Comparison of ENCODE assay signal across 17 cellular contexts in the genomic region with DNA sequence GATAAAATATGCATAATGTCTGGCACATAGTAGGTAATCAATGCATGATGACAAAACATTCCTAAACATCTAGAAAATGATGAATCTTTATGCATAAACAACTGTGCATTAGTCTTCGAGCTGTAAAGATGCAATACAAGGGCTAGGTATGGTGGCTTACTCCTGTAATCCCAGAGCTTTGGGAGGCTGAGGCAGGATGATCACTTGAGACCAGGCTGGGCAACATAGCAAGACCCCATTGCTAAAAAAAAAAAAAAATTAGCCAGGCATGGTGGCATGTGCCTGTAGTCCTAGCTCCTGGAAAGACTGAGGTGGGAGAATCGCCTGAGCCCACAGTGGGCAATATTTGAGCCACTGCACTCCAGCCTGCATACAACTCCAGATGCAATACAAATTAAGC. TPM values are rescaled to one million over a fixed set of nuclear protein-coding genes. Genes with fewer than 3 reads are reported as not detected.
DNase-seq lines count a peak whose midpoint lies in the region; ATAC-seq and TF ChIP-seq lines count a peak whose summit lies in the region.
"Had no signal": no experiment of that assay in that cellular context is flagged by ENCODE, and none has a peak within 500 bp of the region (broad histone marks: within the 10 kb centered on the region; RNA-seq: fewer than 3 reads in every experiment).

No MANE protein-coding gene starts in this region.

- H3K9me3 Mint-ChIP-seq in activated T-cell treated with anti-CD3 and anti-CD28 coated beads, Interleukin-2, amount 50 U/mL, for 72 hours: peaks cover 5 to 6% of the 10 kb centered on the region in 2 donors
- peaks cover 6% of the 10 kb centered on the region for H3K9me3 Mint-ChIP-seq in activated T-cell treated with anti-CD3 and anti-CD28 coated beads, Interleukin-2, amount 50 U/mL, for 24 hours
- H3K9me3 Mint-ChIP-seq in memory B cell (peaks cover 5% of the 10 kb centered on the region), type B pancreatic cell (no peaks in the 10 kb centered on the region)

- H3K4me3 Mint-ChIP-seq in activated T-cell treated with anti-CD3 and anti-CD28 coated beads, Interleukin-2, amount 50 U/mL, for 72 hours: peak overlapping the region in 1 of 2 donors; percentile 65
- no peak overlapping the region for H3K4me3 Mint-ChIP-seq in activated T-cell treated with anti-CD3 and anti-CD28 coated beads, Interleukin-2, amount 50 U/mL, for 24 hours
- H3K4me3 Mint-ChIP-seq in T-helper 17 cell (no peak overlapping the region), memory B cell (no peak overlapping the region), type B pancreatic cell (peak overlapping the region; percentile 69)

- no peak for DNase-seq in activated T-cell treated with anti-CD3 and anti-CD28 coated beads, Interleukin-2, amount 50 U/mL, for 72 hours
- no peak for DNase-seq in activated T-cell treated with anti-CD3 and anti-CD28 coated beads, Interleukin-2, amount 50 U/mL, for 24 hours
- DNase-seq in T-helper 17 cell (no peak), memory B cell (ENCODE audit: low spot score in 2 of 2) (no peak), type B pancreatic cell (ENCODE audit: extremely low spot score, unreplicated experiment) (no peak), NCI-H2029 (lab: John Stamatoyannopoulos, UW) (no peak), GM19240 (ENCODE audit: insufficient read length, low spot score) (no peak)
- DNase-seq: DMS 273 treated with DMSO at 0.1 percent for 48 hours, H7, NCI-H1417, NCI-H2029 treated with DMSO at 0.1 percent for 48 hours, NCI-H2171 treated with DMSO at 0.1 percent for 48 hours, NCI-H446 treated with DMSO at 0.1 percent for 48 hours, OCI-M1, SIG-M5 had no signal

- ATAC-seq in activated T-cell treated with anti-CD3 and anti-CD28 coated beads, Interleukin-2, amount 50 U/mL, for 72 hours (replicated peaks in 1 of 2): no peak
- ATAC-seq in T-helper 17 cell (no peak), memory B cell (ENCODE audit: low read depth) (no peak), GM19351 (IDR thresholded peaks at IDR 0.05; ENCODE audit: unreplicated experiment) (no peak)

- no peaks in the 10 kb centered on the region for H3K27me3 Mint-ChIP-seq in activated T-cell treated with anti-CD3 and anti-CD28 coated beads, Interleukin-2, amount 50 U/mL, for 72 hours (ENCODE audit: low read depth)
- H3K27me3 Mint-ChIP-seq in activated T-cell treated with anti-CD3 and anti-CD28 coated beads, Interleukin-2, amount 50 U/mL, for 24 hours: no peaks in the 10 kb centered on the region
- H3K27me3 Mint-ChIP-seq in T-helper 17 cell: no peaks in the 10 kb centered on the region
- no peaks in the 10 kb centered on the region for H3K27me3 Mint-ChIP-seq in memory B cell
- H3K27me3 Mint-ChIP-seq in type B pancreatic cell: no peaks in the 10 kb centered on the region
- H3K27me3 Mint-ChIP-seq: B cell had no signal

- peak overlapping the region; percentile 63 for H3K27ac Mint-ChIP-seq in activated T-cell treated with anti-CD3 and anti-CD28 coated beads, Interleukin-2, amount 50 U/mL, for 72 hours
- no peak overlapping the region for H3K27ac Mint-ChIP-seq in activated T-cell treated with anti-CD3 and anti-CD28 coated beads, Interleukin-2, amount 50 U/mL, for 24 hours
- peak overlapping the region; percentile 89 for H3K27ac Mint-ChIP-seq in T-helper 17 cell
- H3K27ac Mint-ChIP-seq in memory B cell: peak overlapping the region; percentile 21
- H3K27ac Mint-ChIP-seq in type B pancreatic cell: peak overlapping the region; percentile 10

- TF ChIP-seq CTCF in type B pancreatic cell (conservative IDR thresholded peaks at IDR 0.05): no peak

- peaks cover 74% of the 10 kb centered on the region for H3K4me1 Mint-ChIP-seq in activated T-cell treated with anti-CD3 and anti-CD28 coated beads, Interleukin-2, amount 50 U/mL, for 72 hours (ENCODE audit: low read depth)
- H3K4me1 Mint-ChIP-seq in activated T-cell treated with anti-CD3 and anti-CD28 coated beads, Interleukin-2, amount 50 U/mL, for 24 hours (ENCODE audit: low read depth): peaks cover 74% of the 10 kb centered on the region
- H3K4me1 Mint-ChIP-seq in T-helper 17 cell (peaks cover 58% of the 10 kb centered on the region), memory B cell (peaks cover 62% of the 10 kb centered on the region), type B pancreatic cell (ENCODE audit: unreplicated experiment) (peaks cover 43% of the 10 kb centered on the region)

- H3K36me3 Mint-ChIP-seq in activated T-cell treated with anti-CD3 and anti-CD28 coated beads, Interleukin-2, amount 50 U/mL, for 72 hours (ENCODE audit: insufficient read depth in 2 of 2): peaks cover 16 to 39% of the 10 kb centered on the region in 2 donors
- peaks cover 90% of the 10 kb centered on the region for H3K36me3 Mint-ChIP-seq in activated T-cell treated with anti-CD3 and anti-CD28 coated beads, Interleukin-2, amount 50 U/mL, for 24 hours (ENCODE audit: low read depth)
- H3K36me3 Mint-ChIP-seq in T-helper 17 cell (ENCODE audit: low read depth): peaks cover 10% of the 10 kb centered on the region
- H3K36me3 Mint-ChIP-seq in memory B cell: peaks cover 21% of the 10 kb centered on the region
- peaks cover 44% of the 10 kb centered on the region for H3K36me3 Mint-ChIP-seq in type B pancreatic cell

- H3K9me3 ChIP-seq in T-helper 17 cell (ENCODE audit: control insufficient read depth, low read length, poor library complexity, severe bottlenecking): no peaks in the 10 kb centered on the region

RNA-seq across cellular contexts. Expression of gene TET3, which starts 5.3 kb away (rescaled TPM):
- 10 to 100 TPM; 18.6 to 19.7 TPM for total RNA-seq in activated T-cell treated with anti-CD3 and anti-CD28 coated beads, Interleukin-2, amount 50 U/mL, for 72 hours
- total RNA-seq in T-helper 17 cell (10 to 100 TPM; 20.3 to 22.5 TPM), type B pancreatic cell (ENCODE audit: low replicate concordance) (34.6 and 71.5 TPM in 2 replicates)
